Comparison of ENCODE assay signal across 11 cellular contexts in genomic region chr14:64438181-64438839, GRCh38. TPM values are rescaled to one million over a fixed set of nuclear protein-coding genes. Genes with fewer than 3 reads are reported as not detected.
DNase-seq lines count a peak whose midpoint lies in the region; ATAC-seq and TF ChIP-seq lines count a peak whose summit lies in the region.
"Had no signal": no experiment of that assay in that cellular context is flagged by ENCODE, and none has a peak within 500 bp of the region (broad histone marks: within the 10 kb centered on the region; RNA-seq: fewer than 3 reads in every experiment).

No MANE protein-coding gene starts in this region.

- H3K4me1 ChIP-seq in right atrium auricular region, result peaks cover 0 to 13% of the 10 kb centered on the region in 2 donors

- H3K27ac ChIP-seq in right atrium auricular region, result no peak overlapping the region

- peaks cover 56% of the 10 kb centered on the region for H3K36me3 Mint-ChIP-seq in activated CD4-positive, alpha-beta T cell treated with anti-CD3 and anti-CD28 coated beads for 36 hours (ENCODE audit: low read depth)
- peaks cover 100% of the 10 kb centered on the region for H3K36me3 Mint-ChIP-seq in activated T-helper 17 cell treated with anti-CD3 and anti-CD28 coated beads, Interleukin-2, amount 50 U/mL, for 72 hours (ENCODE audit: low read depth)
- H3K36me3 Mint-ChIP-seq in stimulated activated memory B cell treated with anti-CD40 and anti-IgM and Interleukin-4, amounts not matched to agents 10 μg/mL and 1 μg/mL and 100 μg/mL, for 72 hours, result peaks cover 80% of the 10 kb centered on the region

- H3K27ac Mint-ChIP-seq in activated CD4-positive, alpha-beta T cell treated with anti-CD3 and anti-CD28 coated beads for 36 hours, result peak overlapping the region; percentile 68
- H3K27ac Mint-ChIP-seq in activated T-helper 17 cell treated with anti-CD3 and anti-CD28 coated beads, Interleukin-2, amount 50 U/mL, for 72 hours, result peak overlapping the region; percentile 76
- H3K27ac Mint-ChIP-seq in stimulated activated memory B cell treated with anti-CD40 and anti-IgM and Interleukin-4, amounts not matched to agents 10 μg/mL and 1 μg/mL and 100 μg/mL, for 72 hours, result peak overlapping the region; percentile 48
- H3K27ac Mint-ChIP-seq: dendritic cell treated with granulocyte-macrophage colony-stimulating factor and Interleukin-4, amounts not matched to agents 40 ng/mL and 50 ng/mL, for 4 days had no signal

- H3K4me3 Mint-ChIP-seq in activated CD4-positive, alpha-beta T cell treated with anti-CD3 and anti-CD28 coated beads for 36 hours, result no peak overlapping the region
- H3K4me3 Mint-ChIP-seq in activated T-helper 17 cell treated with anti-CD3 and anti-CD28 coated beads, Interleukin-2, amount 50 U/mL, for 72 hours, result no peak overlapping the region
- no peak overlapping the region for H3K4me3 Mint-ChIP-seq in stimulated activated memory B cell treated with anti-CD40 and anti-IgM and Interleukin-4, amounts not matched to agents 10 μg/mL and 1 μg/mL and 100 μg/mL, for 72 hours
- H3K4me3 Mint-ChIP-seq: dendritic cell treated with granulocyte-macrophage colony-stimulating factor and Interleukin-4, amounts not matched to agents 40 ng/mL and 50 ng/mL, for 4 days; naive thymus-derived CD8-positive, alpha-beta T cell had no signal

- no peak for DNase-seq in activated CD4-positive, alpha-beta T cell treated with anti-CD3 and anti-CD28 coated beads for 36 hours
- no peak for DNase-seq in activated CD4-positive, alpha-beta T cell treated with anti-CD3 and anti-CD28 coated beads, Interleukin-2, amount 50 U/mL, for 1 hour
- peak; percentile 92 for DNase-seq in glomerular visceral epithelial cell (ENCODE audit: extremely low spot score)
- no peak for DNase-seq in MV-4-11 (lab: John Stamatoyannopoulos, UW)
- no peak for DNase-seq in right atrium auricular region (ENCODE audit: low spot score)
- no peak for DNase-seq in HEK293T (ENCODE audit: extremely low spot score)
- DNase-seq: naive thymus-derived CD8-positive, alpha-beta T cell; NCI-H2081 had no signal

- no peaks in the 10 kb centered on the region for H3K27me3 ChIP-seq in right atrium auricular region

- peaks cover 10% of the 10 kb centered on the region for H3K4me1 Mint-ChIP-seq in activated CD4-positive, alpha-beta T cell treated with anti-CD3 and anti-CD28 coated beads for 36 hours
- H3K4me1 Mint-ChIP-seq in activated T-helper 17 cell treated with anti-CD3 and anti-CD28 coated beads, Interleukin-2, amount 50 U/mL, for 72 hours, result peaks cover 13% of the 10 kb centered on the region
- H3K4me1 Mint-ChIP-seq in stimulated activated memory B cell treated with anti-CD40 and anti-IgM and Interleukin-4, amounts not matched to agents 10 μg/mL and 1 μg/mL and 100 μg/mL, for 72 hours, result peaks cover 1% of the 10 kb centered on the region

- H3K9me3 Mint-ChIP-seq in activated CD4-positive, alpha-beta T cell treated with anti-CD3 and anti-CD28 coated beads for 36 hours (ENCODE audit: low read depth), result no peaks in the 10 kb centered on the region
- H3K9me3 Mint-ChIP-seq in activated T-helper 17 cell treated with anti-CD3 and anti-CD28 coated beads, Interleukin-2, amount 50 U/mL, for 72 hours, result no peaks in the 10 kb centered on the region
- no peaks in the 10 kb centered on the region for H3K9me3 Mint-ChIP-seq in stimulated activated memory B cell treated with anti-CD40 and anti-IgM and Interleukin-4, amounts not matched to agents 10 μg/mL and 1 μg/mL and 100 μg/mL, for 72 hours
- H3K9me3 Mint-ChIP-seq: dendritic cell treated with granulocyte-macrophage colony-stimulating factor and Interleukin-4, amounts not matched to agents 40 ng/mL and 50 ng/mL, for 4 days; naive thymus-derived CD8-positive, alpha-beta T cell had no signal

- no peak overlapping the region for H3K4me3 ChIP-seq in right atrium auricular region

- CTCF ChIA-PET in activated CD4-positive, alpha-beta T cell treated with anti-CD3 and anti-CD28 coated beads for 36 hours (lab: Charles Lee), result interaction anchor here (0.7 to 2.7 kb wide), 2 partner anchors 8 to 424 kb away, joined by 3 to 16 read pairs; no protein-coding TSS in a partner anchor
- CTCF ChIA-PET in HEK293T (lab: Yijun Ruan, JAX), result no interaction called here

- ATAC-seq in activated CD4-positive, alpha-beta T cell treated with anti-CD3 and anti-CD28 coated beads for 36 hours, result peak; percentile 30
- peak; percentile 75 for ATAC-seq in activated T-helper 17 cell treated with anti-CD3 and anti-CD28 coated beads, Interleukin-2, amount 50 U/mL, for 72 hours (replicated peaks)
- ATAC-seq in stimulated activated memory B cell treated with anti-CD40 and anti-IgM and Interleukin-4, amounts not matched to agents 10 μg/mL and 1 μg/mL and 100 μg/mL, for 72 hours, result no peak

- POLR2A ChIA-PET in activated CD4-positive, alpha-beta T cell treated with anti-CD3 and anti-CD28 coated beads for 36 hours (lab: Charles Lee), result no interaction called here
- POLR2A ChIA-PET in HEK293T (lab: Yijun Ruan, JAX), result no interaction called here

- H3K36me3 ChIP-seq in right atrium auricular region, result peaks cover 34% of the 10 kb centered on the region

- intact Hi-C loops in activated CD4-positive, alpha-beta T cell treated with anti-CD3 and anti-CD28 coated beads for 36 hours (cut with DNase I, micrococcal nuclease), result no loop called here

- H3K9me3 ChIP-seq in right atrium auricular region, result no peaks in the 10 kb centered on the region

- no peak for TF ChIP-seq CTCF in right atrium auricular region (IDR thresholded peaks at IDR 0.05)

- no peaks in the 10 kb centered on the region for H3K27me3 Mint-ChIP-seq in activated CD4-positive, alpha-beta T cell treated with anti-CD3 and anti-CD28 coated beads for 36 hours
- H3K27me3 Mint-ChIP-seq in activated T-helper 17 cell treated with anti-CD3 and anti-CD28 coated beads, Interleukin-2, amount 50 U/mL, for 72 hours, result no peaks in the 10 kb centered on the region
- H3K27me3 Mint-ChIP-seq in stimulated activated memory B cell treated with anti-CD40 and anti-IgM and Interleukin-4, amounts not matched to agents 10 μg/mL and 1 μg/mL and 100 μg/mL, for 72 hours, result no peaks in the 10 kb centered on the region
- H3K27me3 Mint-ChIP-seq: dendritic cell treated with granulocyte-macrophage colony-stimulating factor and Interleukin-4, amounts not matched to agents 40 ng/mL and 50 ng/mL, for 4 days; naive thymus-derived CD8-positive, alpha-beta T cell had no signal

TF ChIP-seq in HEK293T, 16 proteins besides CTCF, POLR2A, EP300 and RAD21:
- TF ChIP-seq BHLHE40 (IDR thresholded peaks at IDR 0.05; ENCODE audit: borderline replicate concordance) (no peak), ARNT (IDR thresholded peaks at IDR 0.05) (no peak), ZNF384 (IDR thresholded peaks at IDR 0.05) (no peak), HDGF (IDR thresholded peaks at IDR 0.05; ENCODE audit: borderline replicate concordance) (no peak), FOXK2 (IDR thresholded peaks at IDR 0.05) (no peak), PKNOX1 (IDR thresholded peaks at IDR 0.05) (no peak), L3MBTL2 (conservative IDR thresholded peaks at IDR 0.05) (no peak), NFRKB (IDR thresholded peaks at IDR 0.05) (no peak), TARDBP (IDR thresholded peaks at IDR 0.05) (no peak), SP1 (IDR thresholded peaks at IDR 0.05) (no peak), FOXM1 (IDR thresholded peaks at IDR 0.05; ENCODE audit: borderline replicate concordance) (no peak), ELF4 (IDR thresholded peaks at IDR 0.05) (no peak), SUZ12 (IDR thresholded peaks at IDR 0.05) (no peak), LEF1 (IDR thresholded peaks at IDR 0.05; ENCODE audit: borderline replicate concordance) (no peak), CTBP1 (IDR thresholded peaks at IDR 0.05; ENCODE audit: borderline replicate concordance) (no peak), FOXA1 (IDR thresholded peaks at IDR 0.05) (no peak)

RNA-seq across cellular contexts. Expression of gene AKAP5, which starts 27.0 kb away (rescaled TPM):
- total RNA-seq in activated CD4-positive, alpha-beta T cell treated with anti-CD3 and anti-CD28 coated beads for 36 hours, result under 1 TPM; 0.39 to 0.43 TPM
- total RNA-seq in activated T-helper 17 cell treated with anti-CD3 and anti-CD28 coated beads, Interleukin-2, amount 50 U/mL, for 72 hours, result 1 to 10 TPM in 1 of 2 donors, under 1 TPM in 1; 0.82 to 1.0 TPM
- under 1 TPM in 1 of 2 donors, not detected in 1; 0.24 TPM for total RNA-seq in right atrium auricular region

RNA-seq across cellular contexts. Expression of gene MTHFD1, which starts 50.2 kb away (rescaled TPM):
- total RNA-seq in activated CD4-positive, alpha-beta T cell treated with anti-CD3 and anti-CD28 coated beads for 36 hours, result 100 to 1,000 TPM; 213 to 222 TPM
- 100 to 1,000 TPM; 142 to 282 TPM for total RNA-seq in activated T-helper 17 cell treated with anti-CD3 and anti-CD28 coated beads, Interleukin-2, amount 50 U/mL, for 72 hours
- 10 to 100 TPM; 30.5 to 42.8 TPM for total RNA-seq in right atrium auricular region
